9 cellular contexts compared by ENCODE assay signal in the genomic region with DNA sequence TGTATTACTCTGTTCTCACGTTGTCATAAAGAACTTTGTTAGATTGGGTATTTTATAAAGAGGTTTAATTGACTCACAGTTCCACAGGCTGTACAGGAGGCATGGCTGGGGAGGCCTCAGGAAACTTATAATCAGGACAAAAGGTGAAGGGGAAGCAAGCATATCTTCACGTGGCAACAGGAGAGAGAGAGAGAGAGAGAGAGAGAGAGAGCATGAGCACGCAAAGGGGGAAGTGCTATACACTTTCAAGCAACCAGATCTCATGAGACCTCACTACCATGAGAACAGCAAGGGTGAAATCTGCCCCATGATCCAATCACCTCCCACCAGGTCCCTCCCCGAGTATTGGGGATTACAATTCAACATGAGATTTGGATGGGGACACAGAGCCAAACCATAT. TPM values are rescaled to one million over a fixed set of nuclear protein-coding genes. Genes with fewer than 3 reads are reported as not detected.
"Had no signal": no experiment of that assay in that cellular context is flagged by ENCODE, and none has a peak within 500 bp of the region (broad histone marks: within the 10 kb centered on the region; RNA-seq: fewer than 3 reads in every experiment).

No MANE protein-coding gene starts in this region.

RNA-seq across cellular contexts. Expression of a gene that starts 56.1 kb away (rescaled TPM):
- total RNA-seq: activated CD4-positive, alpha-beta T cell treated with anti-CD3 and anti-CD28 coated beads, Interleukin-2, amount 10 ng/mL, durations not matched to agents 24 days and 14 days; activated CD8-positive, alpha-beta memory T cell treated with anti-CD3 and anti-CD28 coated beads, Interleukin-2, amount 10 ng/mL, durations not matched to agents 7 days and 5 days; activated naive CD4-positive, alpha-beta T cell treated with anti-CD3 and anti-CD28 coated beads, Interleukin-2, amount 50 U/mL, for 72 hours; activated T-cell treated with anti-CD3 and anti-CD28 coated beads, Interleukin-2, amount 50 U/mL, for 4 hours; ascending aorta; Peyer's patch; Right ventricle myocardium superior; SJCRH30; WTC11 had no signal
